ENCODE assay signal across 17 cellular contexts in genomic region chr5:126659805-126660483, GRCh38. TPM values are rescaled to one million over a fixed set of nuclear protein-coding genes. Genes with fewer than 3 reads are reported as not detected.
DNase-seq lines count a peak whose midpoint lies in the region; ATAC-seq and TF ChIP-seq lines count a peak whose summit lies in the region.
"Had no signal": no experiment of that assay in that cellular context is flagged by ENCODE, and none has a peak within 500 bp of the region (broad histone marks: within the 10 kb centered on the region; RNA-seq: fewer than 3 reads in every experiment).

No MANE protein-coding gene starts in this region.

- no peak overlapping the region for H3K4me3 ChIP-seq in trophoblast cell (ENCODE audit: low read depth, low read length)
- H3K4me3 ChIP-seq: ascending aorta, dorsolateral prefrontal cortex, upper lobe of left lung had no signal

- no peaks in the 10 kb centered on the region for H3K27me3 Mint-ChIP-seq in WTC11 (ENCODE audit: low read depth)

- no peak overlapping the region for H2BK12ac ChIP-seq in trophoblast cell (ENCODE audit: low read length)

- no peak for TF ChIP-seq CTCF in WTC11 (IDR thresholded peaks at IDR 0.05)

- no peak overlapping the region for H2BK5ac ChIP-seq in trophoblast cell (ENCODE audit: low read depth, low read length, poor library complexity)

- CTCF ChIA-PET in WTC11 (lab: Charles Lee): interaction anchor here (1.2 to 3.4 kb wide), 3 partner anchors 120 to 833 kb away, joined by 4 to 9 read pairs (median 4); no protein-coding TSS in a partner anchor

- H3K9me3 Mint-ChIP-seq in WTC11: no peaks in the 10 kb centered on the region

- H3K9ac ChIP-seq in trophoblast cell (ENCODE audit: low read length): no peak overlapping the region

- no peaks in the 10 kb centered on the region for H3K36me3 ChIP-seq in trophoblast cell (ENCODE audit: control insufficient read depth in 1 of 2, insufficient read depth in 2 of 2, low read length in 2 of 2)
- H3K36me3 ChIP-seq: ascending aorta, upper lobe of left lung had no signal

- H2AK5ac ChIP-seq in trophoblast cell (ENCODE audit: low read length): no peak overlapping the region

- no peak overlapping the region for H3K4ac ChIP-seq in trophoblast cell (ENCODE audit: low read depth, low read length)

- DNase-seq in NOMO-1 treated with DMSO at 0.1 percent for 48 hours (lab: John Stamatoyannopoulos, UW; ENCODE audit: unreplicated experiment): peak; percentile 47
- no peak for DNase-seq in NOMO-1 treated with dmso at 0.1 percent for 144 hours (lab: John Stamatoyannopoulos, UW; ENCODE audit: unreplicated experiment)
- no peak for DNase-seq in WTC11 (ENCODE audit: low spot score)
- DNase-seq in trophoblast cell: no peak
- no peak for DNase-seq in glomerular visceral epithelial cell (ENCODE audit: extremely low spot score)
- DNase-seq in cerebellum (ENCODE audit: low spot score): no peak
- DNase-seq: dorsolateral prefrontal cortex, GDM1, mammary epithelial cell, NCI-H1092 treated with DMSO at 0.1 percent for 48 hours, nucleus accumbens, upper lobe of left lung had no signal

- no peak overlapping the region for H4K8ac ChIP-seq in trophoblast cell (ENCODE audit: low read depth, low read length)

- H3K14ac ChIP-seq in trophoblast cell (ENCODE audit: low read length): no peak overlapping the region

- H3K4me1 ChIP-seq in trophoblast cell (ENCODE audit: control insufficient read depth in 1 of 2, insufficient read depth in 2 of 2, low read length in 2 of 2): no peaks in the 10 kb centered on the region
- H3K4me1 ChIP-seq: ascending aorta, upper lobe of left lung had no signal

- no peak overlapping the region for H2BK120ac ChIP-seq in trophoblast cell (ENCODE audit: insufficient read depth, low read length, poor library complexity)

- H4K91ac ChIP-seq in trophoblast cell (ENCODE audit: low read depth, low read length): no peak overlapping the region

- no peak overlapping the region for H3K4me3 Mint-ChIP-seq in WTC11

- H3K18ac ChIP-seq in trophoblast cell (ENCODE audit: low read length): no peak overlapping the region

- H3K79me1 ChIP-seq in trophoblast cell (ENCODE audit: low read length): no peaks in the 10 kb centered on the region

- no peak overlapping the region for H3K4me2 ChIP-seq in trophoblast cell (ENCODE audit: low read length)

- POLR2A ChIA-PET in WTC11 (lab: Charles Lee): interaction anchor here (0.6 to 2.5 kb wide), 2 partner anchors 118 to 126 kb away, joined by 3 to 10 read pairs; no protein-coding TSS in a partner anchor

- H3K36me3 Mint-ChIP-seq in WTC11: no peaks in the 10 kb centered on the region

- no peak overlapping the region for H2AFZ ChIP-seq in trophoblast cell (ENCODE audit: insufficient read depth, low read length, poor library complexity)

- no CpG with 5 or more reads among the region's 2 CpGs for WGBS in trophoblast cell (ENCODE audit: extremely low coverage, insufficient coverage, insufficient read length)

- no peak overlapping the region for H3K23ac ChIP-seq in trophoblast cell (ENCODE audit: low read length)

- H3K27me3 ChIP-seq in trophoblast cell (ENCODE audit: insufficient read depth, low read length): no peaks in the 10 kb centered on the region
- H3K27me3 ChIP-seq: ascending aorta, dorsolateral prefrontal cortex, upper lobe of left lung had no signal

- H3K9me3 ChIP-seq in trophoblast cell (ENCODE audit: insufficient read depth, low read depth, low read length): no peaks in the 10 kb centered on the region
- H3K9me3 ChIP-seq: ascending aorta, upper lobe of left lung had no signal

- peaks cover 16% of the 10 kb centered on the region for H3K4me1 Mint-ChIP-seq in WTC11

- ATAC-seq in GM19395 (IDR thresholded peaks at IDR 0.05; ENCODE audit: unreplicated experiment) (peak; percentile 80), HG03354 (IDR thresholded peaks at IDR 0.05; ENCODE audit: poor library complexity, severe bottlenecking, unreplicated experiment) (peak; percentile 66), WTC11 (no peak)
- ATAC-seq: Right ventricle myocardium inferior had no signal

- H3K27ac ChIP-seq in trophoblast cell (ENCODE audit: low read depth, low read length): no peak overlapping the region
- H3K27ac ChIP-seq: 22Rv1, ascending aorta, dorsolateral prefrontal cortex, upper lobe of left lung had no signal

- 0 out of 2 replicates have a peak overlapping the region, but pooled peaks have one; percentile 1 for H3K27ac Mint-ChIP-seq in WTC11

- H4K12ac ChIP-seq in trophoblast cell (ENCODE audit: low read depth, low read length): no peak overlapping the region

- H3K79me2 ChIP-seq in trophoblast cell (ENCODE audit: control insufficient read depth, insufficient read depth, low read length, poor library complexity): no peaks in the 10 kb centered on the region

TF ChIP-seq in WTC11, 78 proteins besides CTCF, POLR2A, EP300 and RAD21:
- TF ChIP-seq, protein P1, sequence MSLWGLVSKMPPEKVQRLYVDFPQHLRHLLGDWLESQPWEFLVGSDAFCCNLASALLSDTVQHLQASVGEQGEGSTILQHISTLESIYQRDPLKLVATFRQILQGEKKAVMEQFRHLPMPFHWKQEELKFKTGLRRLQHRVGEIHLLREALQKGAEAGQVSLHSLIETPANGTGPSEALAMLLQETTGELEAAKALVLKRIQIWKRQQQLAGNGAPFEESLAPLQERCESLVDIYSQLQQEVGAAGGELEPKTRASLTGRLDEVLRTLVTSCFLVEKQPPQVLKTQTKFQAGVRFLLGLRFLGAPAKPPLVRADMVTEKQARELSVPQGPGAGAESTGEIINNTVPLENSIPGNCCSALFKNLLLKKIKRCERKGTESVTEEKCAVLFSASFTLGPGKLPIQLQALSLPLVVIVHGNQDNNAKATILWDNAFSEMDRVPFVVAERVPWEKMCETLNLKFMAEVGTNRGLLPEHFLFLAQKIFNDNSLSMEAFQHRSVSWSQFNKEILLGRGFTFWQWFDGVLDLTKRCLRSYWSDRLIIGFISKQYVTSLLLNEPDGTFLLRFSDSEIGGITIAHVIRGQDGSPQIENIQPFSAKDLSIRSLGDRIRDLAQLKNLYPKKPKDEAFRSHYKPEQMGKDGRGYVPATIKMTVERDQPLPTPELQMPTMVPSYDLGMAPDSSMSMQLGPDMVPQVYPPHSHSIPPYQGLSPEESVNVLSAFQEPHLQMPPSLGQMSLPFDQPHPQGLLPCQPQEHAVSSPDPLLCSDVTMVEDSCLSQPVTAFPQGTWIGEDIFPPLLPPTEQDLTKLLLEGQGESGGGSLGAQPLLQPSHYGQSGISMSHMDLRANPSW (CRISPR knock-in tag; conservative IDR thresholded peaks at IDR 0.05; ENCODE audit: low read depth): no peak
- TF ChIP-seq MYBL2 (CRISPR knock-in tag; IDR thresholded peaks at IDR 0.05): no peak

RNA-seq across cellular contexts. Expression of gene PHAX, which starts 59.2 kb away (rescaled TPM):
- total RNA-seq in WTC11 (2021) (45.6 to 58.2 TPM (median 46.8 TPM) in 3 replicates), cerebellum (62.4 TPM)
- polyA plus RNA-seq in trophoblast cell (2013): 33.4 and 34.2 TPM in 2 replicates
